In genomic region chr2:205947621-205948495, GRCh38 we compare ENCODE assay signal across 8 cellular contexts.
DNase-seq lines count a peak whose midpoint lies in the region; ATAC-seq and TF ChIP-seq lines count a peak whose summit lies in the region.

No MANE protein-coding gene starts in this region.

- peaks cover 0 to 6% of the 10 kb centered on the region in 2 donors for H3K9me3 Mint-ChIP-seq in activated naive CD4-positive, alpha-beta T cell treated with anti-CD3 and anti-CD28 coated beads, Interleukin-2, amount 50 U/mL, for 72 hours

- no peaks in the 10 kb centered on the region for H3K36me3 Mint-ChIP-seq in activated naive CD4-positive, alpha-beta T cell treated with anti-CD3 and anti-CD28 coated beads, Interleukin-2, amount 50 U/mL, for 72 hours

- TF ChIP-seq CTCF in LNCaP clone FGC (IDR thresholded peaks at IDR 0.05; ENCODE audit: control insufficient read depth, extremely low read depth, insufficient read depth) (peak; percentile 86), cardiac muscle cell (IDR thresholded peaks at IDR 0.05; ENCODE audit: low read depth, low read length) (peak; percentile 95)

- H3K4me1 ChIP-seq in cardiac muscle cell (ENCODE audit: low read depth), result no peaks in the 10 kb centered on the region

- H3K27ac Mint-ChIP-seq in activated naive CD4-positive, alpha-beta T cell treated with anti-CD3 and anti-CD28 coated beads, Interleukin-2, amount 50 U/mL, for 72 hours, result no peak overlapping the region

- ATAC-seq in GM21786 (IDR thresholded peaks at IDR 0.05; ENCODE audit: unreplicated experiment) (peak; percentile 91), HG03097 (IDR thresholded peaks at IDR 0.05; ENCODE audit: low FRiP score, unreplicated experiment) (no peak)
- ATAC-seq in activated naive CD4-positive, alpha-beta T cell treated with anti-CD3 and anti-CD28 coated beads, Interleukin-2, amount 50 U/mL, for 72 hours, result peak; percentile 47 to 76

- H3K27ac ChIP-seq in cardiac muscle cell, result no peak overlapping the region

- no peaks in the 10 kb centered on the region for H3K9me3 ChIP-seq in cardiac muscle cell (ENCODE audit: low read depth)

- DNase-seq in GDM1 (lab: John Stamatoyannopoulos, UW) (peak; percentile 14), LNCaP clone FGC (ENCODE audit: low read depth) (no peak), SK-N-DZ (ENCODE audit: low spot score) (peak; percentile 71), cardiac muscle cell (ENCODE audit: low read depth in 1 of 2, low spot score in 1 of 2) (peak; percentile 78 to 87), retina (peak; percentile 87)
- peak in 1 of 2 donors; percentile 64 for DNase-seq in activated naive CD4-positive, alpha-beta T cell treated with anti-CD3 and anti-CD28 coated beads, Interleukin-2, amount 50 U/mL, for 72 hours (ENCODE audit: low spot score in 2 of 2)

- H3K27me3 ChIP-seq in cardiac muscle cell, result no peaks in the 10 kb centered on the region

- H3K36me3 ChIP-seq in cardiac muscle cell, result no peaks in the 10 kb centered on the region

- H3K4me3 ChIP-seq in LNCaP clone FGC (ENCODE audit: low read depth, low read length) (no peak overlapping the region), cardiac muscle cell (no peak overlapping the region)
